ENCODE assay signal across 19 cellular contexts in genomic region chr6:107246972-107247615, GRCh38.
DNase-seq lines count a peak whose midpoint lies in the region; ATAC-seq and TF ChIP-seq lines count a peak whose summit lies in the region.
"Had no signal": no experiment of that assay in that cellular context is flagged by ENCODE, and none has a peak within 500 bp of the region (broad histone marks: within the 10 kb centered on the region; RNA-seq: fewer than 3 reads in every experiment).

No MANE protein-coding gene starts in this region.

- H3K9me3 ChIP-seq in cardiac muscle cell (ENCODE audit: low read depth) (no peaks in the 10 kb centered on the region), lung (ENCODE audit: control insufficient read depth in 2 of 2, insufficient read depth in 1 of 2, low read length in 1 of 2) (peaks cover 0 to 2% of the 10 kb centered on the region in 2 donors), upper lobe of right lung (no peaks in the 10 kb centered on the region)
- H3K9me3 ChIP-seq: sigmoid colon, tibial nerve had no signal

- intact Hi-C loops in left ventricle myocardium superior (cut with micrococcal nuclease) (no loop called here), upper lobe of right lung (cut with DNase I) (no loop called here)

- TF ChIP-seq CTCF in cardiac muscle cell (IDR thresholded peaks at IDR 0.05; ENCODE audit: low read depth, low read length), result no peak
- no peak for TF ChIP-seq CTCF in lung (IDR thresholded peaks at IDR 0.05; ENCODE audit: control extremely low read depth, extremely low read depth)
- TF ChIP-seq CTCF in upper lobe of right lung (IDR thresholded peaks at IDR 0.05), result no peak

- H3K27me3 ChIP-seq in cardiac muscle cell (no peaks in the 10 kb centered on the region), lung (ENCODE audit: control insufficient read depth, insufficient read depth) (no peaks in the 10 kb centered on the region), upper lobe of right lung (no peaks in the 10 kb centered on the region)
- H3K27me3 ChIP-seq: dorsolateral prefrontal cortex, neural progenitor cell, sigmoid colon, tibial nerve had no signal

- WGBS in lung, 2 donors, result 66 to 84% methylated on average over 6 of the region's 6 CpGs

- H3K36me3 ChIP-seq in cardiac muscle cell (no peaks in the 10 kb centered on the region), lung (ENCODE audit: control insufficient read depth in 2 of 2, insufficient read depth in 2 of 2, low read length in 2 of 2) (no peaks in the 10 kb centered on the region), upper lobe of right lung (no peaks in the 10 kb centered on the region)
- H3K36me3 ChIP-seq: neural progenitor cell, sigmoid colon had no signal

- H3K27ac ChIP-seq in cardiac muscle cell (peak overlapping the region; percentile 2), epithelial cell of prostate (peak overlapping the region; percentile 74), lung (ENCODE audit: low read depth in 1 of 2, low read length in 1 of 2) (peak overlapping the region in 1 of 2 donors; percentile 21), upper lobe of right lung (peak overlapping the region; percentile 59)
- H3K27ac ChIP-seq: dorsolateral prefrontal cortex, neural progenitor cell, sigmoid colon, tibial nerve had no signal

- H3K4me3 ChIP-seq in cardiac muscle cell (no peak overlapping the region), lung (no peak overlapping the region), upper lobe of right lung (no peak overlapping the region)
- H3K4me3 ChIP-seq: dorsolateral prefrontal cortex, neural progenitor cell, sigmoid colon, tibial nerve had no signal

- ATAC-seq in left ventricle myocardium superior, result no peak
- ATAC-seq in lung (ENCODE audit: insufficient read depth, low FRiP score), result peak; percentile 70
- ATAC-seq in upper lobe of right lung, result peak; percentile 76
- no peak for ATAC-seq in GM18519 (IDR thresholded peaks at IDR 0.05; ENCODE audit: low FRiP score, unreplicated experiment)

- H3K4me1 ChIP-seq in cardiac muscle cell (ENCODE audit: low read depth) (peaks cover 7% of the 10 kb centered on the region), lung (ENCODE audit: control insufficient read depth in 2 of 2, insufficient read depth in 2 of 2, low read length in 2 of 2) (no peaks in the 10 kb centered on the region), upper lobe of right lung (no peaks in the 10 kb centered on the region)
- H3K4me1 ChIP-seq: sigmoid colon had no signal

- DNase-seq in cardiac muscle cell (ENCODE audit: low read depth in 1 of 2, low spot score in 1 of 2) (peak in 1 of 2 donors; percentile 47), left ventricle myocardium superior (no peak), epithelial cell of prostate (ENCODE audit: low read depth, low spot score) (peak; percentile 20), lung (ENCODE audit: low spot score) (no peak), upper lobe of right lung (no peak), NCI-H2029 treated with DMSO at 0.1 percent for 48 hours (lab: John Stamatoyannopoulos, UW) (no peak), occipital lobe (lab: John Stamatoyannopoulos, UW) (no peak)
- DNase-seq: activated naive CD4-positive, alpha-beta T cell; CD4-positive, alpha-beta memory T cell; DND-41; dorsolateral prefrontal cortex; Kasumi-1; NCI-H1694 treated with DMSO at 0.1 percent for 48 hours; NCI-H774; sigmoid colon; stimulated activated CD4-positive, alpha-beta T cell treated with anti-CD3 and anti-CD28 coated beads, Interleukin-4, amount 100 ng/mL, for 24 hours had no signal

Comparison
In these comparisons a context has a peak if more than half of its experiments do, and no peak if none do; other contexts are left out.
1. ATAC-seq: peak in lung (single experiment) and upper lobe of right lung (single experiment); none in left ventricle myocardium superior (single experiment) and GM18519 (single experiment).